ENCODE assay signal across 8 cellular contexts in the genomic region with DNA sequence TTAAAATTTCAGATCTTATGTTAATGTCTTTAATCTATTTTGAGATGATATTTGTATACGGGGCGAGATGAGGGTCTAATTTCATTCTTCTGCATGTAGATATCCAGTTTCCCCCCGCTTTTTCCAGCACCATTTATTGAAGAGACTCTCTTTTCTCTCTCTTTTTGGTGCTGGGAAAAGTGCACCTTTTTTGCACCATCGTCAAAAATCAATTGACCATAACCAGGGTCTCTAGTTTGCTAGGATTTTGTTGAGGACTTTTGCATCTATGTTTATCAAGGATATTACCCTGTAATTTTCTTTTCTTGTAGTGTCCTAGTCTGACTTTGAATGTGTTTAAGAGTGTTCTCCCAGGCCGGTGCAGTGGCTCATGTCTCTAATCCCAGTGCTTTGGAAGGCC.
"Had no signal": no experiment of that assay in that cellular context is flagged by ENCODE, and none has a peak within 500 bp of the region (broad histone marks: within the 10 kb centered on the region; RNA-seq: fewer than 3 reads in every experiment).

No MANE protein-coding gene starts in this region.

- H3K4me3 ChIP-seq: GM23338 had no signal

- H3K9ac ChIP-seq: KMS-11 had no signal

- FAIRE-seq: H1, H54, HTR-8/SVneo had no signal

- H3K27ac ChIP-seq: KMS-11 had no signal

- ATAC-seq: GM23338 had no signal

- H2AFZ ChIP-seq: GM23338 had no signal

- H3K4me2 ChIP-seq: GM23338, KMS-11 had no signal

- DNase-seq: H9, HCEC 1CT, KBM-7 had no signal
